20 cellular contexts compared by ENCODE assay signal in genomic region chr5:42454216-42454995, GRCh38. TPM values are rescaled to one million over a fixed set of nuclear protein-coding genes. Genes with fewer than 3 reads are reported as not detected.
A peak's percentile ranks its signal among the peaks of the same experiment; 100 is the strongest.
DNase-seq lines count a peak whose midpoint lies in the region; ATAC-seq, FAIRE-seq and TF ChIP-seq lines count a peak whose summit lies in the region.
"Had no signal": no experiment of that assay in that cellular context is flagged by ENCODE, and none has a peak within 500 bp of the region (broad histone marks: within the 10 kb centered on the region; RNA-seq: fewer than 3 reads in every experiment).

No MANE protein-coding gene starts in this region.

- no peak overlapping the region for H3K9ac ChIP-seq in GM12878 (ENCODE audit: control insufficient read depth, insufficient read depth, low read length)
- H3K9ac ChIP-seq: BLaER1 treated with 17β-estradiol and CSF1 and Interleukin-3, amounts not matched to agents 10 nM and 100 nM; SK-N-SH had no signal

- H3K9me3 ChIP-seq in right atrium auricular region, result peaks cover 0 to 4% of the 10 kb centered on the region in 2 donors
- no peaks in the 10 kb centered on the region for H3K9me3 ChIP-seq in GM12878 (replicated peaks; ENCODE audit: control insufficient read depth, insufficient read depth, low read length)
- H3K9me3 ChIP-seq in right cardiac atrium (ENCODE audit: control insufficient read depth, low read length), result no peaks in the 10 kb centered on the region
- H3K9me3 ChIP-seq: A549, SK-N-SH had no signal

- 12% methylated on average over 5 of the region's 5 CpGs for WGBS in GM12878 (ENCODE audit: insufficient coverage, insufficient replicate concordance, low lambda C conversion rate, missing lambda C conversion rate)
- WGBS in right cardiac atrium, result 71% methylated on average over 5 of the region's 5 CpGs

- in situ Hi-C loops in GM12878 (cut with MboI), result no loop called here

- no peak for TF ChIP-seq CTCF in right atrium auricular region (IDR thresholded peaks at IDR 0.05)
- TF ChIP-seq CTCF in GM12878 (IDR thresholded peaks at IDR 0.05 in 2 of 3, conservative IDR thresholded peaks at IDR 0.05 in 1 of 3; ENCODE audit: control insufficient read depth in 2 of 3, extremely low read depth in 1 of 3, insufficient read depth in 1 of 3, low read depth in 3 of 3, low read length in 3 of 3), result no peak

- no TSS peak for BruUV-seq in GM12878 (replicated peaks; lab: Mats Ljungman, UMichigan)

- SMC1A ChIA-PET in GM12878 (lab: Charles Lee; ENCODE audit: uncharacterized antibody, unreplicated experiment), result interaction anchor here (1.1 to 5.1 kb wide), 10 partner anchors 7 to 65 kb away, joined by 3 to 31 read pairs (median 4); partner anchors contain the start of gene GHR

- no peak overlapping the region for H3K4me3 ChIP-seq in right atrium auricular region
- no peak overlapping the region for H3K4me3 ChIP-seq in GM12878
- H3K4me3 ChIP-seq in right cardiac atrium (ENCODE audit: low read length), result no peak overlapping the region
- H3K4me3 ChIP-seq: A549; BLaER1 treated with 17β-estradiol and CSF1 and Interleukin-3, amounts not matched to agents 10 nM and 100 nM had no signal

- FAIRE-seq in GM12878 (lab: Jason Lieb, UNC), result no peak
- FAIRE-seq: A549, D721Med, GM18507, H1 had no signal

- TF ChIP-seq RAD21 in GM12878 (IDR thresholded peaks at IDR 0.05; ENCODE audit: insufficient read depth, low read depth, low read length), result no peak

- H3K27me3 ChIP-seq in right atrium auricular region, result no peaks in the 10 kb centered on the region
- H3K27me3 ChIP-seq in GM12878 (replicated peaks in 1 of 2; ENCODE audit: control insufficient read depth in 2 of 2, insufficient read depth in 2 of 2, low read length in 1 of 2), result no peaks in the 10 kb centered on the region
- no peaks in the 10 kb centered on the region for H3K27me3 ChIP-seq in right cardiac atrium (ENCODE audit: control insufficient read depth, insufficient read depth)
- H3K27me3 ChIP-seq: BLaER1 treated with 17β-estradiol and CSF1 and Interleukin-3, amounts not matched to agents 10 nM and 100 nM had no signal

- H3K79me2 ChIP-seq in GM12878 (ENCODE audit: control insufficient read depth, insufficient read depth, low read length), result no peaks in the 10 kb centered on the region

- H2AFZ ChIP-seq in GM12878 (ENCODE audit: control insufficient read depth, low read depth, low read length), result no peak overlapping the region

- H4K20me1 ChIP-seq in GM12878 (ENCODE audit: control insufficient read depth, insufficient read depth), result no peaks in the 10 kb centered on the region
- H4K20me1 ChIP-seq: BLaER1 treated with 17β-estradiol and CSF1 and Interleukin-3, amounts not matched to agents 10 nM and 100 nM had no signal

- peak; percentile 20 for ATAC-seq in Right ventricle myocardium superior (ENCODE audit: poor library complexity)
- peak; percentile 42; the same call in 2 of the 3 replicates for ATAC-seq in GM12878
- no peak for ATAC-seq in right cardiac atrium
- ATAC-seq in GM19397 (IDR thresholded peaks at IDR 0.05; ENCODE audit: unreplicated experiment), result no peak
- no peak for ATAC-seq in GM21515 (IDR thresholded peaks at IDR 0.05; ENCODE audit: unreplicated experiment)
- ATAC-seq: A549 had no signal

- CTCF ChIA-PET in GM12878 (lab: Yijun Ruan, JAX), result interaction anchor here (1.5 to 3.7 kb wide), 3 partner anchors 10 to 29 kb away, joined by 3 to 22 read pairs (median 5); no protein-coding TSS in a partner anchor

- H3K36me3 ChIP-seq in right atrium auricular region (no peaks in the 10 kb centered on the region), GM12878 (ENCODE audit: control insufficient read depth in 2 of 2, insufficient read depth in 2 of 2, low read length in 1 of 2) (no peaks in the 10 kb centered on the region)
- H3K36me3 ChIP-seq: BLaER1 treated with 17β-estradiol and CSF1 and Interleukin-3, amounts not matched to agents 10 nM and 100 nM had no signal

- TF ChIP-seq EP300 in GM12878 (IDR thresholded peaks at IDR 0.05; ENCODE audit: borderline replicate concordance in 1 of 2, control insufficient read depth in 1 of 2, low read depth in 2 of 2, low read length in 2 of 2), result no peak

- H3K4me1 ChIP-seq in right atrium auricular region (peaks cover 0 to 8% of the 10 kb centered on the region in 2 donors), GM12878 (ENCODE audit: control insufficient read depth, insufficient read depth, low read length) (no peaks in the 10 kb centered on the region), right cardiac atrium (ENCODE audit: control insufficient read depth, insufficient read depth, low read length) (peaks cover 8% of the 10 kb centered on the region)
- H3K4me1 ChIP-seq: A549; BLaER1 treated with 17β-estradiol and CSF1 and Interleukin-3, amounts not matched to agents 10 nM and 100 nM had no signal

- no peak overlapping the region for H3K27ac ChIP-seq in right atrium auricular region
- H3K27ac ChIP-seq in GM12878 (ENCODE audit: control insufficient read depth, insufficient read depth), result no peak overlapping the region
- no peak overlapping the region for H3K27ac ChIP-seq in right cardiac atrium (ENCODE audit: low read length)
- H3K27ac ChIP-seq: A549; BLaER1 treated with 17β-estradiol and CSF1 and Interleukin-3, amounts not matched to agents 10 nM and 100 nM; HL-60 had no signal

- DNase-seq in Right ventricle myocardium superior, result no peak
- DNase-seq in right atrium auricular region (ENCODE audit: low spot score), result no peak
- DNase-seq in GM12878 (ENCODE audit: low read depth, low spot score), result no peak
- DNase-seq in right cardiac atrium, result peak; percentile 15 to 60 (median 38)
- no peak for DNase-seq in DMS79 (lab: John Stamatoyannopoulos, UW)
- DNase-seq: CD8-positive, alpha-beta memory T cell; DMS79 treated with DMSO at 0.1 percent for 48 hours; NCI-H146; NCI-H510A treated with DMSO at 0.1 percent for 48 hours; NCI-H82; SK-N-SH had no signal

- H3K4me2 ChIP-seq in GM12878 (ENCODE audit: control insufficient read depth, insufficient read depth), result no peak overlapping the region
- H3K4me2 ChIP-seq: A549; BLaER1 treated with 17β-estradiol and CSF1 and Interleukin-3, amounts not matched to agents 10 nM and 100 nM; SK-N-SH had no signal

- RAD21 ChIA-PET in GM12878 (lab: Charles Lee; ENCODE audit: unreplicated experiment), result interaction anchor here (2.0 to 4.6 kb wide), 3 partner anchors 13 to 31 kb away, joined by 6 to 30 read pairs (median 29); partner anchors contain the start of gene GHR

- POLR2A ChIA-PET in GM12878 (lab: Charles Lee), result interaction anchor here (3.6 kb wide), 1 partner anchor 12 kb away, joined by 17 read pairs; no protein-coding TSS in a partner anchor

- no peak for TF ChIP-seq POLR2A in GM12878 (IDR thresholded peaks at IDR 0.05; ENCODE audit: low read depth, low read length)

- intact Hi-C loops in Right ventricle myocardium superior (cut with DNase I) (no loop called here), GM12878 (cut with micrococcal nuclease; ENCODE audit: unreplicated experiment) (no loop called here), right cardiac atrium (cut with DNase I) (no loop called here)

TF ChIP-seq in GM12878, 131 proteins besides CTCF, POLR2A, EP300 and RAD21:
- TF ChIP-seq POLR2AphosphoS2 (IDR thresholded peaks at IDR 0.05; ENCODE audit: low read depth, low read length) (no peak), STAT1 (conservative IDR thresholded peaks at IDR 0.05) (no peak), SP1 (IDR thresholded peaks at IDR 0.05; ENCODE audit: low read depth, low read length) (no peak)
- TF ChIP-seq, protein P1, sequence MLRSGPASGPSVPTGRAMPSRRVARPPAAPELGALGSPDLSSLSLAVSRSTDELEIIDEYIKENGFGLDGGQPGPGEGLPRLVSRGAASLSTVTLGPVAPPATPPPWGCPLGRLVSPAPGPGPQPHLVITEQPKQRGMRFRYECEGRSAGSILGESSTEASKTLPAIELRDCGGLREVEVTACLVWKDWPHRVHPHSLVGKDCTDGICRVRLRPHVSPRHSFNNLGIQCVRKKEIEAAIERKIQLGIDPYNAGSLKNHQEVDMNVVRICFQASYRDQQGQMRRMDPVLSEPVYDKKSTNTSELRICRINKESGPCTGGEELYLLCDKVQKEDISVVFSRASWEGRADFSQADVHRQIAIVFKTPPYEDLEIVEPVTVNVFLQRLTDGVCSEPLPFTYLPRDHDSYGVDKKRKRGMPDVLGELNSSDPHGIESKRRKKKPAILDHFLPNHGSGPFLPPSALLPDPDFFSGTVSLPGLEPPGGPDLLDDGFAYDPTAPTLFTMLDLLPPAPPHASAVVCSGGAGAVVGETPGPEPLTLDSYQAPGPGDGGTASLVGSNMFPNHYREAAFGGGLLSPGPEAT (IDR thresholded peaks at IDR 0.05; ENCODE audit: low read depth), result no peak

RNA-seq across cellular contexts. Expression of gene GHR, which starts 31.2 kb away (rescaled TPM):
- total RNA-seq in Right ventricle myocardium superior (12.8 TPM), right atrium auricular region (10 to 100 TPM; 10.8 to 10.9 TPM), GM12878 (2014; rRNA removed) (0.33 and 0.45 TPM in 2 replicates), GM12878 (2014; rRNA removed; fragmentation: Illumina TruSeq; extraction: Trizol) (0.54 and 0.55 TPM in 2 replicates), GM12878 (2021) (0.32 and 0.62 TPM in 2 replicates), right cardiac atrium (10 to 100 TPM; 14.0 to 21.8 (median 18.0) TPM)
- 12.0 and 12.7 TPM in 2 replicates for total RNA-seq in GM12878 (2013; cell fraction: nucleolus; rRNA removed)
- polyA plus RNA-seq in GM12878 (2011; ENCODE audit: low read depth), result 0.56 TPM
- polyA plus RNA-seq in GM12878 (2011; rRNA removed) (10.2 and 13.1 TPM in 2 replicates), GM12878 (2014; fragmentation: Illumina TruSeq; extraction: Trizol) (0.50 and 0.62 TPM in 2 replicates), GM12878 (2014; fragmentation: Nextera tagmentation; extraction: Ambion mirVana) (under 1 TPM; 0.23 to 0.26 TPM), GM12878 (2014; rRNA removed) (0.36 and 0.40 TPM in 2 replicates), GM12878 (2016; fragmentation: Nextera tagmentation; extraction: Ambion mirVana) (under 1 TPM; 0.32 to 0.52 TPM), right cardiac atrium (8.1 TPM)
- polyA plus RNA-seq in GM12878 (2011; cell fraction: cytosol; rRNA removed), result 5.0 and 5.1 TPM in 2 replicates
- 7.6 and 9.7 TPM in 2 replicates for polyA plus RNA-seq in GM12878 (2011; cell fraction: nucleus; rRNA removed)
- 0.61 and 1.0 TPM in 2 replicates for polyA plus RNA-seq in GM12878 (2012)
- 20.1 and 20.3 TPM in 2 replicates for polyA minus RNA-seq in GM12878 (2011; rRNA and poly(A)+ RNA removed)
- 3.8 and 4.7 TPM in 2 replicates for polyA minus RNA-seq in GM12878 (2011; cell fraction: cytosol; rRNA and poly(A)+ RNA removed)
- polyA minus RNA-seq in GM12878 (2011; cell fraction: nucleus; rRNA and poly(A)+ RNA removed), result 4.8 and 8.5 TPM in 2 replicates
- total RNA-seq: CD8-positive, alpha-beta memory T cell; G401 had no signal
- polyA plus RNA-seq: CD8-positive, alpha-beta memory T cell had no signal

Comparison
In these comparisons a context has a peak if more than half of its experiments do, and no peak if none do; other contexts are left out.
1. ATAC-seq: peak in Right ventricle myocardium superior (single experiment) and GM12878 (single experiment); none in right cardiac atrium (0 of 2), GM19397 (single experiment) and GM21515 (single experiment).
2. DNase-seq: peak in right cardiac atrium (3 of 3); none in Right ventricle myocardium superior (single experiment), right atrium auricular region (single experiment), GM12878 (single experiment) and DMS79 (single experiment).